In the genomic region with DNA sequence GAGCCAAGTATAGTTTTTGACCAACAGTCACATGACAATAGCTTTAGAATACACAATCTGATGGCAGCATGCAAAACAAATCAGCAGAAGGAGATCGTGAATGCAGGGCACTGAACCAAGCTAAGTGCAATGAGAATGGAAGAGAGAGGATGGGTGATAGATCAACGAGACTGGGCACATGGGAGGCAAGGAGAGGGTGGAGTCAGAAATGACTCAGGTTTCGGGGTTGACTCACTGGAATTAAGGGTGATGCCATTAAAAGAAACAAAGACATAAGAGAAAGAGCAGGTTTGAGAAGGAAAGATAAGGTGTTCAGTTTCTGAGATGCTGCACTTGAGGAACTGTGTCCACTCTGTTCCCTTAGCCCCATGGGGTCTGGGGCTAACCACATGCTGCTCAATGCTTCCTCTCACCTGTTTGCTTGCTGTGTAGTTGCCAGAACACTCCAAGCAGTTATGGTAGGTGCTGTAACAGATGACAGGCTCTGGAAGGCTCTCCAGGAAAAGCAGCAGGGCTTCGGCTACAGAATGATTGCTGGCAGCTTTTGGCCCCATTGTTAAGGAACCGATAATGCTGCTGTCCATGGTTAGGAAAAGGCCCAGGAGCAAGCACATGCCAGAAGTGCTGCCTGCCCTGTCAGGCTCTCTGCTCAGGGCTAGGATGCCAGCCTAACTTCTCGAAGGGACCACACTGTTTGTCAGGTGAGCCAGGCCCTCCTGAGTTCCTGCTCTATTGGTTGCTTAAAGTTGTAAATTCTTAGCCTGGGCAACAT, we compare ENCODE assay signal across 13 cellular contexts. TPM values are rescaled to one million over a fixed set of nuclear protein-coding genes. Genes with fewer than 3 reads are reported as not detected.
DNase-seq lines count a peak whose midpoint lies in the region; ATAC-seq and TF ChIP-seq lines count a peak whose summit lies in the region.
"Had no signal": no experiment of that assay in that cellular context is flagged by ENCODE, and none has a peak within 500 bp of the region (broad histone marks: within the 10 kb centered on the region; RNA-seq: fewer than 3 reads in every experiment).

No MANE protein-coding gene starts in this region.

- CTCF ChIA-PET in GM10248 (lab: Yijun Ruan, JAX): interaction anchor here (1.1 kb wide), 1 partner anchor 24 kb away, joined by 3 read pairs; no protein-coding TSS in a partner anchor

- TF ChIP-seq CTCF in esophagus squamous epithelium (IDR thresholded peaks at IDR 0.05) (no peak), GM10248 (IDR thresholded peaks at IDR 0.05; ENCODE audit: control extremely low read depth, extremely low read depth, low read depth, missing control alignments) (no peak)

- POLR2A ChIA-PET in GM10248 (lab: Yijun Ruan, JAX): no interaction called here

- peaks cover 0 to 95% (median 5%) of the 10 kb centered on the region in 3 donors for H3K36me3 ChIP-seq in esophagus squamous epithelium

- peak; percentile 93 for ATAC-seq in stimulated activated naive CD8-positive, alpha-beta T cell treated with anti-CD3 and anti-CD28 coated beads, Interleukin-15, amount 100 ng/mL, for 72 hours
- no peak for ATAC-seq in HG02852 (IDR thresholded peaks at IDR 0.05; ENCODE audit: unreplicated experiment)
- ATAC-seq: left cardiac atrium had no signal

- peaks cover 0 to 52% (median 2%) of the 10 kb centered on the region in 3 donors for H3K4me1 ChIP-seq in esophagus squamous epithelium

- intact Hi-C loops in esophagus squamous epithelium (cut with DNase I): no loop called here

- no peak overlapping the region for H3K4me3 Mint-ChIP-seq in stimulated activated naive CD8-positive, alpha-beta T cell treated with anti-CD3 and anti-CD28 coated beads, Interleukin-15, amount 100 ng/mL, for 72 hours
- H3K4me3 Mint-ChIP-seq: CD14-positive monocyte had no signal

- no peaks in the 10 kb centered on the region for H3K27me3 Mint-ChIP-seq in stimulated activated naive CD8-positive, alpha-beta T cell treated with anti-CD3 and anti-CD28 coated beads, Interleukin-15, amount 100 ng/mL, for 72 hours
- H3K27me3 Mint-ChIP-seq: progenitor cell of endocrine pancreas had no signal

- peak; percentile 27 for DNase-seq in activated T-cell treated with anti-CD3 and anti-CD28 coated beads for 48 hours (ENCODE audit: low read depth)
- DNase-seq in activated T-cell treated with anti-CD3 and anti-CD28 coated beads for 4 hours: no peak
- peak; percentile 34 for DNase-seq in SW480 (ENCODE audit: low spot score)
- no peak for DNase-seq in esophagus squamous epithelium (lab: John Stamatoyannopoulos, UW)
- DNase-seq in stimulated activated naive CD8-positive, alpha-beta T cell treated with anti-CD3 and anti-CD28 coated beads, Interleukin-15, amount 100 ng/mL, for 72 hours: peak; percentile 16 to 50
- DNase-seq in UCSD-AML1 (lab: John Stamatoyannopoulos, UW; ENCODE audit: unreplicated experiment): no peak
- no peak for DNase-seq in GM10248 (ENCODE audit: extremely low spot score)
- DNase-seq: effector CD8-positive, alpha-beta T cell; left cardiac atrium; NCI-H1092 treated with DMSO at 0.1 percent for 48 hours had no signal

- no peak overlapping the region for H3K4me3 ChIP-seq in esophagus squamous epithelium

- H3K27me3 ChIP-seq in esophagus squamous epithelium: no peaks in the 10 kb centered on the region

- H3K9me3 ChIP-seq in esophagus squamous epithelium: no peaks in the 10 kb centered on the region

- peak overlapping the region; percentile 82 to 95 (median 89) for H3K27ac ChIP-seq in esophagus squamous epithelium

- 40 to 56% methylated on average over 3 to 4 of the region's 6 CpGs for WGBS in esophagus squamous epithelium, 2 donors

- H3K9me3 Mint-ChIP-seq in stimulated activated naive CD8-positive, alpha-beta T cell treated with anti-CD3 and anti-CD28 coated beads, Interleukin-15, amount 100 ng/mL, for 72 hours: no peaks in the 10 kb centered on the region
- H3K9me3 Mint-ChIP-seq: CD14-positive monocyte had no signal

- peak in 1 of 4 donors; percentile 21 for TF ChIP-seq POLR2A in esophagus squamous epithelium (IDR thresholded peaks at IDR 0.05)

- H3K4me1 Mint-ChIP-seq in stimulated activated naive CD8-positive, alpha-beta T cell treated with anti-CD3 and anti-CD28 coated beads, Interleukin-15, amount 100 ng/mL, for 72 hours: peaks cover 18% of the 10 kb centered on the region
- H3K4me1 Mint-ChIP-seq: CD14-positive monocyte had no signal

- peak overlapping the region; percentile 68 to 97 for H3K27ac Mint-ChIP-seq in stimulated activated naive CD8-positive, alpha-beta T cell treated with anti-CD3 and anti-CD28 coated beads, Interleukin-15, amount 100 ng/mL, for 72 hours
- H3K27ac Mint-ChIP-seq: CD14-positive monocyte, progenitor cell of endocrine pancreas had no signal

RNA-seq across cellular contexts. Expression of gene MTF1, which starts 6.1 kb away (rescaled TPM):
- total RNA-seq in esophagus squamous epithelium: 10 to 100 TPM in 2 of 4 donors, 1 to 10 TPM in 2; 6.3 to 13.4 (median 9.9) TPM

RNA-seq across cellular contexts. Expression of gene YRDC, which starts 57.5 kb away (rescaled TPM):
- total RNA-seq in esophagus squamous epithelium: 10 to 100 TPM; 19.9 to 26.0 (median 21.1) TPM

RNA-seq across cellular contexts. Expression of gene C1orf122, which starts 57.9 kb away (rescaled TPM):
- total RNA-seq in esophagus squamous epithelium: 10 to 100 TPM; 40.9 to 60.2 (median 52.1) TPM

Comparison
In these comparisons a context has a peak if more than half of its experiments do, and no peak if none do; other contexts are left out.
1. DNase-seq: peak in activated T-cell treated with anti-CD3 and anti-CD28 coated beads for 48 hours (single experiment), SW480 (single experiment) and stimulated activated naive CD8-positive, alpha-beta T cell treated with anti-CD3 and anti-CD28 coated beads, Interleukin-15, amount 100 ng/mL, for 72 hours (2 of 2); none in activated T-cell treated with anti-CD3 and anti-CD28 coated beads for 4 hours (single experiment), esophagus squamous epithelium (single experiment), UCSD-AML1 (single experiment) and GM10248 (single experiment).